In the genomic region with DNA sequence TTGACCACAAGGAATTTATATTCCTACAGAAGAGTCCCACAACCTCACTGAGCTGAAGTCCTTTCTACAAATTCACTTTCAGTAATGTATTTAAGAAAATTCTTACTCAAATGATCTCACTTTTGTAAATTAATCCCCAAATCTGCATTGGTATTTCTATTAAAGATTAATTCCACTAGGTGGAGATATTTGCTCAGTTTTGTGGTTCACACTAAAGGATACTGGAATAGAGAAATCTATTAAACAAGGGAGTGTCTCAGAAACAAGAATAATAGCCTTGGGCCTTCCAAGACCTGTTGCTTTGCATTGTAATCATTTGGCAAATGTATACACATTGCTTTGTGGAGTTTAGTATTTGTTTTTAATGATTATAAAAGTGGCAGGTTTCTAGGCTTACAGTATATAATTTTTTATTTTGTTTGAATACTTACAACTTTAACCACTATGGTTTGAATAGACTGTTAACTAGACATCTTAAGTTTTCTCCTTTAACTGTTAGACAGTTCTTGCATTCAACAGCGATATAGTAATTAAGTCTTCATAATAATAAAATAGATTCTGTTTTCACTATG, we compare ENCODE assay signal across 9 cellular contexts. TPM values are rescaled to one million over a fixed set of nuclear protein-coding genes. Genes with fewer than 3 reads are reported as not detected.
A peak's percentile ranks its signal among the peaks of the same experiment; 100 is the strongest.
DNase-seq lines count a peak whose midpoint lies in the region; ATAC-seq and FAIRE-seq lines count a peak whose summit lies in the region.
"Had no signal": no experiment of that assay in that cellular context is flagged by ENCODE, and none has a peak within 500 bp of the region (broad histone marks: within the 10 kb centered on the region; RNA-seq: fewer than 3 reads in every experiment).

No MANE protein-coding gene starts in this region.

- peaks cover 30% of the 10 kb centered on the region for H3K27me3 Mint-ChIP-seq in activated naive CD4-positive, alpha-beta T cell treated with anti-CD3 and anti-CD28 coated beads, Interleukin-2, amount 10 ng/mL, durations not matched to agents 7 days and 5 days

- H3K36me3 Mint-ChIP-seq in activated naive CD4-positive, alpha-beta T cell treated with anti-CD3 and anti-CD28 coated beads, Interleukin-2, amount 10 ng/mL, durations not matched to agents 7 days and 5 days: no peaks in the 10 kb centered on the region

- CTCF ChIA-PET in activated naive CD4-positive, alpha-beta T cell treated with anti-CD3 and anti-CD28 coated beads, Interleukin-2, amount 10 ng/mL, durations not matched to agents 7 days and 5 days (lab: Charles Lee): interaction anchor here (1.1 to 2.6 kb wide), 4 partner anchors 625 to 678 kb away, joined by 3 to 14 read pairs (median 6); no protein-coding TSS in a partner anchor

- peak; percentile 55 for FAIRE-seq in endometrium (lab: Jason Lieb, UNC)

- DNase-seq in NCI-H82 (lab: John Stamatoyannopoulos, UW) (peak; percentile 48), NCI-H82 treated with DMSO at 0.1 percent for 48 hours (lab: John Stamatoyannopoulos, UW; ENCODE audit: unreplicated experiment) (no peak), NCI-H345 treated with DMSO at 0.1 percent for 48 hours (lab: John Stamatoyannopoulos, UW; ENCODE audit: unreplicated experiment) (peak; percentile 14), renal cortical epithelial cell (ENCODE audit: low read depth) (peak; percentile 44)
- no peak for DNase-seq in activated naive CD4-positive, alpha-beta T cell treated with anti-CD3 and anti-CD28 coated beads, Interleukin-2, amount 10 ng/mL, durations not matched to agents 7 days and 5 days

- no peak for ATAC-seq in HG02981 (IDR thresholded peaks at IDR 0.05; ENCODE audit: unreplicated experiment)
- no peak for ATAC-seq in HG03378 (IDR thresholded peaks at IDR 0.05; ENCODE audit: unreplicated experiment)

- peaks cover 2% of the 10 kb centered on the region for H3K4me1 Mint-ChIP-seq in activated naive CD4-positive, alpha-beta T cell treated with anti-CD3 and anti-CD28 coated beads, Interleukin-2, amount 10 ng/mL, durations not matched to agents 7 days and 5 days

- no peak overlapping the region for H3K27ac Mint-ChIP-seq in activated naive CD4-positive, alpha-beta T cell treated with anti-CD3 and anti-CD28 coated beads, Interleukin-2, amount 10 ng/mL, durations not matched to agents 7 days and 5 days

- no peaks in the 10 kb centered on the region for H3K9me3 Mint-ChIP-seq in activated naive CD4-positive, alpha-beta T cell treated with anti-CD3 and anti-CD28 coated beads, Interleukin-2, amount 10 ng/mL, durations not matched to agents 7 days and 5 days

- H3K4me3 Mint-ChIP-seq in activated naive CD4-positive, alpha-beta T cell treated with anti-CD3 and anti-CD28 coated beads, Interleukin-2, amount 10 ng/mL, durations not matched to agents 7 days and 5 days: no peak overlapping the region

RNA-seq across cellular contexts. Expression of gene CFAP299, which starts 25.9 kb away (rescaled TPM):
- 0.25 and 1.6 TPM in 2 replicates for total RNA-seq in renal cortical epithelial cell
- total RNA-seq: activated CD8-positive, alpha-beta memory T cell treated with anti-CD3 and anti-CD28 coated beads for 36 hours had no signal

Comparison
In these comparisons a context has a peak if more than half of its experiments do, and no peak if none do; other contexts are left out.
1. DNase-seq: peak in NCI-H82 (single experiment), NCI-H345 treated with DMSO at 0.1 percent for 48 hours (single experiment) and renal cortical epithelial cell (single experiment); none in NCI-H82 treated with DMSO at 0.1 percent for 48 hours (single experiment) and activated naive CD4-positive, alpha-beta T cell treated with anti-CD3 and anti-CD28 coated beads, Interleukin-2, amount 10 ng/mL, durations not matched to agents 7 days and 5 days (single experiment).